27 cellular contexts compared by ENCODE assay signal in genomic region chr20:63059684-63060056, GRCh38. TPM values are rescaled to one million over a fixed set of nuclear protein-coding genes. Genes with fewer than 3 reads are reported as not detected.
DNase-seq lines count a peak whose midpoint lies in the region; ATAC-seq and TF ChIP-seq lines count a peak whose summit lies in the region.
"Had no signal": no experiment of that assay in that cellular context is flagged by ENCODE, and none has a peak within 500 bp of the region (broad histone marks: within the 10 kb centered on the region; RNA-seq: fewer than 3 reads in every experiment).

No MANE protein-coding gene starts in this region.

- H3K36me3 ChIP-seq in right atrium auricular region (no peaks in the 10 kb centered on the region), WERI-Rb-1 (no peaks in the 10 kb centered on the region), left ventricle myocardium inferior (no peaks in the 10 kb centered on the region), suprapubic skin (no peaks in the 10 kb centered on the region)
- H3K36me3 ChIP-seq: brain microvascular endothelial cell, gastrocnemius medialis, neutrophil had no signal

- TF ChIP-seq CTCF in right atrium auricular region (IDR thresholded peaks at IDR 0.05) (no peak), WERI-Rb-1 (IDR thresholded peaks at IDR 0.05; ENCODE audit: low read depth, low read length) (no peak), left ventricle myocardium inferior (IDR thresholded peaks at IDR 0.05; ENCODE audit: borderline replicate concordance) (no peak), suprapubic skin (IDR thresholded peaks at IDR 0.05) (no peak)

- H3K27me3 Mint-ChIP-seq in activated T-helper 2 cell treated with anti-CD3 and anti-CD28 coated beads, Interferon-gamma antibody, Interleukin-2, Interleukin-4, amounts not matched to agents 10 μg/mL and 5 μg/mL and 100 μg/mL, durations not matched to agents 14 hours and 24 hours and 36 hours (ENCODE audit: low read depth) = no peaks in the 10 kb centered on the region
- H3K27me3 Mint-ChIP-seq: activated CD4-positive, alpha-beta memory T cell treated with anti-CD3 and anti-CD28 coated beads, Interleukin-2, amount 10 ng/mL, durations not matched to agents 7 days and 5 days had no signal

- intact Hi-C loops in Right ventricle myocardium superior (cut with DNase I) (loop anchor here (5.0 kb wide), 1 partner anchor 118 kb away; no protein-coding TSS in a partner anchor), left ventricle myocardium inferior (cut with micrococcal nuclease) (loop anchor here (10.0 kb wide), 1 partner anchor 115 kb away; no protein-coding TSS in a partner anchor)
- intact Hi-C loops in activated T-helper 2 cell treated with anti-CD3 and anti-CD28 coated beads, Interferon-gamma antibody, Interleukin-2, Interleukin-4, amounts not matched to agents 10 μg/mL and 5 μg/mL and 100 μg/mL, durations not matched to agents 14 hours and 24 hours and 36 hours (cut with micrococcal nuclease) = loop anchor here (5.0 kb wide), 1 partner anchor 123 kb away; no protein-coding TSS in a partner anchor

- no peak for TF ChIP-seq EP300 in suprapubic skin (IDR thresholded peaks at IDR 0.05)

- no peak overlapping the region for H3K4me3 Mint-ChIP-seq in activated T-helper 2 cell treated with anti-CD3 and anti-CD28 coated beads, Interferon-gamma antibody, Interleukin-2, Interleukin-4, amounts not matched to agents 10 μg/mL and 5 μg/mL and 100 μg/mL, durations not matched to agents 14 hours and 24 hours and 36 hours (ENCODE audit: low read depth)
- H3K4me3 Mint-ChIP-seq: activated CD4-positive, alpha-beta memory T cell treated with anti-CD3 and anti-CD28 coated beads, Interleukin-2, amount 10 ng/mL, durations not matched to agents 7 days and 5 days; stimulated activated effector memory CD8-positive, alpha-beta T cell treated with anti-CD3 and anti-CD28 coated beads, Interleukin-12 subunit alpha, Interleukin-12 subunit beta, amount 100 ng/mL, for 72 hours; T-helper 1 cell treated with Interleukin-12 subunit alpha and Interleukin-12 subunit beta and Interleukin-4 antibody, amounts not matched to agents 30 μg/mL and 1 μg/mL, for 36 hours; type B pancreatic cell had no signal

- DNase-seq in Right ventricle myocardium superior = peak; percentile 17
- DNase-seq in right atrium auricular region (ENCODE audit: low spot score) = no peak
- no peak for DNase-seq in WERI-Rb-1
- peak; percentile 7 for DNase-seq in left ventricle myocardium inferior
- peak; percentile 45 to 70 for DNase-seq in suprapubic skin (ENCODE audit: low spot score in 2 of 2)
- no peak for DNase-seq in activated T-helper 2 cell treated with anti-CD3 and anti-CD28 coated beads, Interferon-gamma antibody, Interleukin-2, Interleukin-4, amounts not matched to agents 10 μg/mL and 5 μg/mL and 100 μg/mL, durations not matched to agents 14 hours and 24 hours and 36 hours (ENCODE audit: low spot score)
- DNase-seq in DMS79 (lab: John Stamatoyannopoulos, UW) = no peak
- DNase-seq: activated CD4-positive, alpha-beta memory T cell treated with anti-CD3 and anti-CD28 coated beads, Interleukin-2, amount 10 ng/mL, durations not matched to agents 7 days and 5 days; amniotic stem cell; gastrocnemius medialis; left colon; NCI-H1048 had no signal

- WGBS in suprapubic skin = 88% methylated on average over 12 of the region's 17 CpGs

- peaks cover 0 to 8% of the 10 kb centered on the region in 2 donors for H3K4me1 ChIP-seq in right atrium auricular region
- peaks cover 8% of the 10 kb centered on the region for H3K4me1 ChIP-seq in left ventricle myocardium inferior
- no peaks in the 10 kb centered on the region for H3K4me1 ChIP-seq in suprapubic skin

- no peaks in the 10 kb centered on the region for H3K4me1 Mint-ChIP-seq in activated T-helper 2 cell treated with anti-CD3 and anti-CD28 coated beads, Interferon-gamma antibody, Interleukin-2, Interleukin-4, amounts not matched to agents 10 μg/mL and 5 μg/mL and 100 μg/mL, durations not matched to agents 14 hours and 24 hours and 36 hours (ENCODE audit: low read depth)
- H3K4me1 Mint-ChIP-seq: activated CD4-positive, alpha-beta memory T cell treated with anti-CD3 and anti-CD28 coated beads, Interleukin-2, amount 10 ng/mL, durations not matched to agents 7 days and 5 days; stimulated activated effector memory CD8-positive, alpha-beta T cell treated with anti-CD3 and anti-CD28 coated beads, Interleukin-12 subunit alpha, Interleukin-12 subunit beta, amount 100 ng/mL, for 72 hours had no signal

- TF ChIP-seq POLR2A in suprapubic skin (IDR thresholded peaks at IDR 0.05) = no peak

- H3K27ac Mint-ChIP-seq in activated T-helper 2 cell treated with anti-CD3 and anti-CD28 coated beads, Interferon-gamma antibody, Interleukin-2, Interleukin-4, amounts not matched to agents 10 μg/mL and 5 μg/mL and 100 μg/mL, durations not matched to agents 14 hours and 24 hours and 36 hours = no peak overlapping the region
- H3K27ac Mint-ChIP-seq: activated CD4-positive, alpha-beta memory T cell treated with anti-CD3 and anti-CD28 coated beads, Interleukin-2, amount 10 ng/mL, durations not matched to agents 7 days and 5 days; stimulated activated effector memory CD8-positive, alpha-beta T cell treated with anti-CD3 and anti-CD28 coated beads, Interleukin-12 subunit alpha, Interleukin-12 subunit beta, amount 100 ng/mL, for 72 hours; T-helper 1 cell treated with Interleukin-12 subunit alpha and Interleukin-12 subunit beta and Interleukin-4 antibody, amounts not matched to agents 30 μg/mL and 1 μg/mL, for 36 hours; type B pancreatic cell had no signal

- no peak overlapping the region for H3K4me3 ChIP-seq in right atrium auricular region
- no peak overlapping the region for H3K4me3 ChIP-seq in WERI-Rb-1 (ENCODE audit: low read depth, low read length)
- no peak overlapping the region for H3K4me3 ChIP-seq in left ventricle myocardium inferior
- no peak overlapping the region for H3K4me3 ChIP-seq in suprapubic skin
- H3K4me3 ChIP-seq: gastrocnemius medialis, GM12878, hepatocyte, K562 had no signal

- H3K27ac ChIP-seq in right atrium auricular region = no peak overlapping the region
- H3K27ac ChIP-seq in WERI-Rb-1 = peak overlapping the region; percentile 51
- H3K27ac ChIP-seq in left ventricle myocardium inferior (replicated peaks) = no peak overlapping the region
- no peak overlapping the region for H3K27ac ChIP-seq in suprapubic skin
- H3K27ac ChIP-seq: brain microvascular endothelial cell, gastrocnemius medialis, hepatocyte, neutrophil had no signal

- H3K36me3 Mint-ChIP-seq in activated T-helper 2 cell treated with anti-CD3 and anti-CD28 coated beads, Interferon-gamma antibody, Interleukin-2, Interleukin-4, amounts not matched to agents 10 μg/mL and 5 μg/mL and 100 μg/mL, durations not matched to agents 14 hours and 24 hours and 36 hours (ENCODE audit: low read depth) = no peaks in the 10 kb centered on the region
- H3K36me3 Mint-ChIP-seq: stimulated activated effector memory CD8-positive, alpha-beta T cell treated with anti-CD3 and anti-CD28 coated beads, Interleukin-12 subunit alpha, Interleukin-12 subunit beta, amount 100 ng/mL, for 72 hours; type B pancreatic cell had no signal

- H3K9me3 Mint-ChIP-seq in activated T-helper 2 cell treated with anti-CD3 and anti-CD28 coated beads, Interferon-gamma antibody, Interleukin-2, Interleukin-4, amounts not matched to agents 10 μg/mL and 5 μg/mL and 100 μg/mL, durations not matched to agents 14 hours and 24 hours and 36 hours = peaks cover 6% of the 10 kb centered on the region
- H3K9me3 Mint-ChIP-seq: stimulated activated effector memory CD8-positive, alpha-beta T cell treated with anti-CD3 and anti-CD28 coated beads, Interleukin-12 subunit alpha, Interleukin-12 subunit beta, amount 100 ng/mL, for 72 hours; type B pancreatic cell had no signal

- H3K27me3 ChIP-seq in right atrium auricular region (peaks cover 0 to 4% of the 10 kb centered on the region in 2 donors), WERI-Rb-1 (ENCODE audit: insufficient read depth, low read depth, severe bottlenecking) (no peaks in the 10 kb centered on the region), left ventricle myocardium inferior (ENCODE audit: low read depth) (peaks cover 91% of the 10 kb centered on the region), suprapubic skin (peaks cover 66% of the 10 kb centered on the region)
- H3K27me3 ChIP-seq: brain microvascular endothelial cell had no signal

- H3K9me3 ChIP-seq in right atrium auricular region (no peaks in the 10 kb centered on the region), WERI-Rb-1 (ENCODE audit: severe bottlenecking) (peaks cover 3% of the 10 kb centered on the region), left ventricle myocardium inferior (replicated peaks) (no peaks in the 10 kb centered on the region), suprapubic skin (no peaks in the 10 kb centered on the region)
- H3K9me3 ChIP-seq: gastrocnemius medialis, neutrophil had no signal

- ATAC-seq in Right ventricle myocardium superior (ENCODE audit: poor library complexity) = no peak
- ATAC-seq: gastrocnemius medialis; GM12878; left colon; stimulated activated effector memory CD8-positive, alpha-beta T cell treated with anti-CD3 and anti-CD28 coated beads, Interleukin-12 subunit alpha, Interleukin-12 subunit beta, amount 100 ng/mL, for 72 hours had no signal

RNA-seq across cellular contexts. Expression of gene BHLHE23, which starts 52.9 kb away (rescaled TPM):
- total RNA-seq in Right ventricle myocardium superior = not detected
- not detected for total RNA-seq in right atrium auricular region
- not detected for total RNA-seq in left ventricle myocardium inferior
- not detected for total RNA-seq in suprapubic skin
- not detected in 2 replicates for total RNA-seq in activated T-helper 2 cell treated with anti-CD3 and anti-CD28 coated beads, Interferon-gamma antibody, Interleukin-2, Interleukin-4, amounts not matched to agents 10 μg/mL and 5 μg/mL and 100 μg/mL, durations not matched to agents 14 hours and 24 hours and 36 hours
- total RNA-seq: activated CD4-positive, alpha-beta memory T cell treated with anti-CD3 and anti-CD28 coated beads, Interleukin-2, amount 10 ng/mL, durations not matched to agents 7 days and 5 days; cerebellum; endothelial cell of umbilical vein; fibroblast of lung; gastrocnemius medialis; H4; hepatocyte; K562; left colon; myocyte; NCI-H460; subcutaneous adipose tissue had no signal

Comparison
In these comparisons a context has a peak if more than half of its experiments do, and no peak if none do; other contexts are left out.
1. DNase-seq: peak in Right ventricle myocardium superior (single experiment), left ventricle myocardium inferior (single experiment) and suprapubic skin (2 of 2); none in right atrium auricular region (single experiment), WERI-Rb-1 (single experiment), activated T-helper 2 cell treated with anti-CD3 and anti-CD28 coated beads, Interferon-gamma antibody, Interleukin-2, Interleukin-4, amounts not matched to agents 10 μg/mL and 5 μg/mL and 100 μg/mL, durations not matched to agents 14 hours and 24 hours and 36 hours (single experiment) and DMS79 (single experiment).